Comparison of ENCODE assay signal across 8 cellular contexts in the genomic region with DNA sequence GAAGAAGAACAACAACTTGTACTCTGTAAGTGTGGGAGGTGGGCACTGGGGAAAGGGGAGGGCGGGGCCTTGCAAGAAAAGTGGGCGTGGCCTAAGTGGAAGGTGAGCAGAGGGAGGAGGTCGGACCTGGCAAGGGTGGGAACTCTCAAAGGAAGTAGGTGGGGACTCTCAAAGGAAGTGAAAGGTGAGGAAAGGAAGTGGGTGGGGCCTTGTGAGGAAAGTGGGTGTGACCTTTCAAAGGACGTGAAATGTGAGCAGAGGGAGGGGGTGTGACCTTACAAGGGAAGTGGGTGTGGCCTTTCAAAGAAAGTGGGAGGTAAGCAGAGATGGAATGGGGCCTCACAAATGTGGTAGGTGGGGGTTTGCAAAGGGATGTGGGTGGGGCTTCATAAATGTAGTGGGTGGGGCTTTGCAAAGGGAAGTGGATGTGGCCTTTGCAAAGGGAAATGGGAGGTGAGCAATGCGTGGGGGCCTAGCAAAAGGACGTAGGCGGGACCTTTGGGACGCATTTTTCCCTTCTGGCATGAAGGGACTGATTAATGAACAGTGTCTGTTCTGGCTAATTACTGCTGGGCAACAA. TPM values are rescaled to one million over a fixed set of nuclear protein-coding genes. Genes with fewer than 3 reads are reported as not detected.
A peak's percentile ranks its signal among the peaks of the same experiment; 100 is the strongest.
DNase-seq lines count a peak whose midpoint lies in the region; FAIRE-seq and TF ChIP-seq lines count a peak whose summit lies in the region.

No MANE protein-coding gene starts in this region.

- H3K9ac ChIP-seq in BLaER1 = no peak overlapping the region
- no peak overlapping the region for H3K9ac ChIP-seq in H9 (ENCODE audit: extremely low read depth, insufficient read length, low read length)

- H3K9me3 Mint-ChIP-seq in H9 = peaks cover 39 to 69% of the 10 kb centered on the region in 2 experiments
- peaks cover 11% of the 10 kb centered on the region for H3K9me3 Mint-ChIP-seq in T-helper 1 cell treated with Interleukin-12 subunit alpha and Interleukin-12 subunit beta and Interleukin-4 antibody, amounts not matched to agents 30 μg/mL and 1 μg/mL, for 36 hours

- H2BK20ac ChIP-seq in H9 (ENCODE audit: low read depth, low read length, poor library complexity, severe bottlenecking) = no peak overlapping the region

- no peak overlapping the region for H2AFZ ChIP-seq in H9 (ENCODE audit: low read length)

- H4K5ac ChIP-seq in H9 (ENCODE audit: insufficient read length, low read depth, low read length) = no peak overlapping the region

- H4K20me1 ChIP-seq in BLaER1 = no peaks in the 10 kb centered on the region
- no peaks in the 10 kb centered on the region for H4K20me1 ChIP-seq in H9 (ENCODE audit: control insufficient read depth, insufficient read depth, insufficient read length)

- H3K27me3 Mint-ChIP-seq in H9 (ENCODE audit: low read depth) = peaks cover 21% of the 10 kb centered on the region
- no peaks in the 10 kb centered on the region for H3K27me3 Mint-ChIP-seq in T-helper 1 cell treated with Interleukin-12 subunit alpha and Interleukin-12 subunit beta and Interleukin-4 antibody, amounts not matched to agents 30 μg/mL and 1 μg/mL, for 36 hours (ENCODE audit: low read depth)

- H2BK15ac ChIP-seq in H9 (ENCODE audit: low read depth, low read length) = no peak overlapping the region

- no peak overlapping the region for H3K18ac ChIP-seq in H9 (ENCODE audit: insufficient read length, low read depth, low read length)

- no peak overlapping the region for H3K14ac ChIP-seq in H9 (ENCODE audit: insufficient read depth, low read length)

- H3K4me3 Mint-ChIP-seq in H9 = no peak overlapping the region
- peak overlapping the region; percentile 25 for H3K4me3 Mint-ChIP-seq in T-helper 1 cell treated with Interleukin-12 subunit alpha and Interleukin-12 subunit beta and Interleukin-4 antibody, amounts not matched to agents 30 μg/mL and 1 μg/mL, for 36 hours

- H3K79me1 ChIP-seq in H9 (ENCODE audit: insufficient read depth, low read depth, low read length, poor library complexity, severe bottlenecking) = no peaks in the 10 kb centered on the region

- H3K56ac ChIP-seq in H9 (ENCODE audit: insufficient read length, low read depth, low read length) = no peak overlapping the region

- H3K27ac ChIP-seq in BLaER1 (no peak overlapping the region), H9 (ENCODE audit: insufficient read length, low read depth, low read length) (no peak overlapping the region)

- no peak for FAIRE-seq in RCC 7860 (lab: Jason Lieb, UNC)

- H2BK5ac ChIP-seq in H9 (ENCODE audit: insufficient read length, low read length) = no peak overlapping the region

- H3K27ac Mint-ChIP-seq in H9 = no peak overlapping the region
- peak overlapping the region; percentile 45 for H3K27ac Mint-ChIP-seq in T-helper 1 cell treated with Interleukin-12 subunit alpha and Interleukin-12 subunit beta and Interleukin-4 antibody, amounts not matched to agents 30 μg/mL and 1 μg/mL, for 36 hours

- H3K4me1 Mint-ChIP-seq in H9 = no peaks in the 10 kb centered on the region
- peaks cover 10% of the 10 kb centered on the region for H3K4me1 Mint-ChIP-seq in T-helper 1 cell treated with Interleukin-12 subunit alpha and Interleukin-12 subunit beta and Interleukin-4 antibody, amounts not matched to agents 30 μg/mL and 1 μg/mL, for 36 hours (ENCODE audit: low read depth)

- no peaks in the 10 kb centered on the region for H3K23me2 ChIP-seq in H9 (ENCODE audit: insufficient read length, low read depth, low read length, poor library complexity, severe bottlenecking)

- peaks cover 0 to 8% (median 2%) of the 10 kb centered on the region in 3 experiments; a peak in 5 of 7 replicates for H3K36me3 Mint-ChIP-seq in H9 (ENCODE audit: insufficient read depth in 1 of 3, low read depth in 3 of 3)
- H3K36me3 Mint-ChIP-seq in T-helper 1 cell treated with Interleukin-12 subunit alpha and Interleukin-12 subunit beta and Interleukin-4 antibody, amounts not matched to agents 30 μg/mL and 1 μg/mL, for 36 hours (ENCODE audit: low read depth) = peaks cover 4% of the 10 kb centered on the region

- no peak overlapping the region for H4K91ac ChIP-seq in H9 (ENCODE audit: insufficient read length, low read depth, low read length)

- H2AK5ac ChIP-seq in H9 (ENCODE audit: insufficient read length, low read length) = no peak overlapping the region

- H3K4me2 ChIP-seq in BLaER1 = peak overlapping the region; percentile 28; the same call in 1 of the 2 replicates
- H3K4me2 ChIP-seq in H9 (ENCODE audit: insufficient read depth, insufficient read length, low read length) = no peak overlapping the region

- H3K4ac ChIP-seq in H9 (ENCODE audit: low read depth, low read length) = no peak overlapping the region

- H4K8ac ChIP-seq in H9 (replicated peaks; ENCODE audit: insufficient read length, low read depth, low read length) = no peak overlapping the region

- H2BK120ac ChIP-seq in H9 (ENCODE audit: low read depth, low read length, poor library complexity, severe bottlenecking) = no peak overlapping the region

- no peak overlapping the region for H3K4me3 ChIP-seq in BLaER1

- H3K27me3 ChIP-seq in BLaER1 (no peaks in the 10 kb centered on the region), H9 (ENCODE audit: insufficient read depth, low read length) (no peaks in the 10 kb centered on the region)

- DNase-seq in H9 (peak; percentile 77), foreskin melanocyte (no peak), RCC 7860 (ENCODE audit: low spot score) (no peak), superior temporal gyrus (ENCODE audit: extremely low spot score) (no peak)
- DNase-seq in central memory CD4-positive, alpha-beta T cell = peak; percentile 86
- peak; percentile 7 to 25 for DNase-seq in stimulated activated CD4-positive, alpha-beta T cell treated with anti-CD3 and anti-CD28 coated beads, Interleukin-12 subunit alpha, Interleukin-12 subunit beta, amount 100 ng/mL, for 24 hours (ENCODE audit: low read depth in 2 of 2)

- H3K79me2 ChIP-seq in H9 (ENCODE audit: insufficient read depth, low read length) = no peaks in the 10 kb centered on the region

- no peak overlapping the region for H2BK12ac ChIP-seq in H9 (ENCODE audit: insufficient read length, low read depth, low read length)

- H3K9me3 ChIP-seq in BLaER1 (peaks cover 25% of the 10 kb centered on the region), H9 (ENCODE audit: control insufficient read depth, low read depth, low read length) (no peaks in the 10 kb centered on the region)

- TF ChIP-seq CTCF in H9 (conservative IDR thresholded peaks at IDR 0.05) = no peak

- no CpG with 5 or more reads among the region's 8 CpGs for WGBS in H9 (ENCODE audit: extremely low coverage, insufficient read length, low lambda C conversion rate)

- H3K23ac ChIP-seq in H9 (ENCODE audit: insufficient read length, low read depth, low read length) = no peak overlapping the region

- no peaks in the 10 kb centered on the region for H3K36me3 ChIP-seq in BLaER1

- peaks cover 13% of the 10 kb centered on the region for H3K4me1 ChIP-seq in BLaER1
- H3K4me1 ChIP-seq in H9 (ENCODE audit: insufficient read depth, low read length) = no peaks in the 10 kb centered on the region

- no peak overlapping the region for H3T11ph ChIP-seq in H9 (ENCODE audit: low read length)

RNA-seq across cellular contexts. Expression of gene ACSBG2, which starts 25.9 kb away (rescaled TPM):
- not detected in 2 replicates for total RNA-seq in H9 (2021)

RNA-seq across cellular contexts. Expression of gene RFX2, which starts 51.1 kb away (rescaled TPM):
- total RNA-seq in H9 (2021) = 2.9 and 3.7 TPM in 2 replicates

Comparison
In these comparisons a context has a peak if more than half of its experiments do, and no peak if none do; other contexts are left out.
1. DNase-seq: peak in H9 (single experiment), central memory CD4-positive, alpha-beta T cell (single experiment) and stimulated activated CD4-positive, alpha-beta T cell treated with anti-CD3 and anti-CD28 coated beads, Interleukin-12 subunit alpha, Interleukin-12 subunit beta, amount 100 ng/mL, for 24 hours (2 of 2); none in foreskin melanocyte (single experiment), RCC 7860 (single experiment) and superior temporal gyrus (single experiment).